ENCODE assay signal across 13 cellular contexts in the genomic region with DNA sequence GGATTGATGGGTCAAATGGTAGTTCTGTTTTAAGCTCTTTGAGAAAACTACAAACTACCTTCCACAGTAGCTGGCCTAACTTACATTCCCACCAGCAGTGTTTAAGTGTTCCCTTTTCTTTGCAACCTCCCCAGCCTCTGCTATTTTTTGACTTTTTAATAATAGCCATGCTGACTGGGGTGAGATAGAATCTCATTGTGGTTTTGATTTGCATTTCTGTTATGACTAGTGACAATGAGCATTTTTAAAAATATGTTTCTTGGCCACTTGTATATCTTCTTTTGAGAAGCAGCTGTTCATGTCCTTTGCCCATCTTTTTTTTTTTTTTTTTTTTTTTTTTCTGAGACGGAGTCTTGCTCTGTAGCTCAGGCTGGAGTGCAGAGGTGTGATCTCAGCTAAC.
DNase-seq lines count a peak whose midpoint lies in the region; ATAC-seq and TF ChIP-seq lines count a peak whose summit lies in the region.
"Had no signal": no experiment of that assay in that cellular context is flagged by ENCODE, and none has a peak within 500 bp of the region (broad histone marks: within the 10 kb centered on the region; RNA-seq: fewer than 3 reads in every experiment).

No MANE protein-coding gene starts in this region.

- no peaks in the 10 kb centered on the region for H3K9me2 ChIP-seq in GM23248 (ENCODE audit: insufficient read depth)

- DNase-seq in GM23248 = peak; percentile 63
- DNase-seq in fibroblast of pulmonary artery (ENCODE audit: low read depth) = peak; percentile 47
- DNase-seq in AG08395 (ENCODE audit: low spot score) = no peak
- no peak for DNase-seq in NK-92 (lab: John Stamatoyannopoulos, UW; ENCODE audit: unreplicated experiment)
- DNase-seq in activated CD4-positive, alpha-beta T cell treated with anti-CD3 and anti-CD28 coated beads, Interleukin-2, amount 50 U/mL, for 4 hours = no peak
- DNase-seq in naive thymus-derived CD8-positive, alpha-beta T cell = no peak
- DNase-seq: activated T-cell treated with anti-CD3 and anti-CD28 coated beads, Interleukin-2, amount 50 U/mL, for 24 hours; COR-L47; cortex of kidney; heart right ventricle; NCI-H1436 had no signal

- no peak overlapping the region for H3K4me2 ChIP-seq in GM23248 (ENCODE audit: unreplicated experiment)

- no peak overlapping the region for H3K4me3 ChIP-seq in GM23248
- H3K4me3 ChIP-seq in fibroblast of pulmonary artery (replicated peaks; ENCODE audit: low read depth, low read length) = no peak overlapping the region
- H3K4me3 ChIP-seq: heart right ventricle had no signal

- peaks cover 1 to 8% (median 4%) of the 10 kb centered on the region in 5 donors for H3K27me3 Mint-ChIP-seq in naive thymus-derived CD8-positive, alpha-beta T cell
- H3K27me3 Mint-ChIP-seq: activated T-cell treated with anti-CD3 and anti-CD28 coated beads, Interleukin-2, amount 50 U/mL, for 24 hours had no signal

- H3K27me3 ChIP-seq in GM23248 (replicated peaks; ENCODE audit: insufficient read depth) = no peaks in the 10 kb centered on the region

- H3K79me2 ChIP-seq in GM23248 (ENCODE audit: insufficient read depth) = no peaks in the 10 kb centered on the region

- no peak overlapping the region for H3K27ac ChIP-seq in GM23248
- H3K27ac ChIP-seq: heart right ventricle had no signal

- peaks cover 0 to 4% (median 0%) of the 10 kb centered on the region in 9 donors for H3K9me3 Mint-ChIP-seq in naive thymus-derived CD8-positive, alpha-beta T cell
- H3K9me3 Mint-ChIP-seq: activated T-cell treated with anti-CD3 and anti-CD28 coated beads, Interleukin-2, amount 50 U/mL, for 24 hours had no signal

- H3F3A ChIP-seq in GM23248 (ENCODE audit: insufficient read depth) = peaks cover 6% of the 10 kb centered on the region

- H3K36me3 ChIP-seq in GM23248 (ENCODE audit: low read depth) = no peaks in the 10 kb centered on the region
- H3K36me3 ChIP-seq: heart right ventricle had no signal

- H3K36me3 Mint-ChIP-seq in naive thymus-derived CD8-positive, alpha-beta T cell = peaks cover 2 to 5% (median 3%) of the 10 kb centered on the region in 3 donors

- H3K9ac ChIP-seq in GM23248 = no peak overlapping the region

- in situ Hi-C loops in GM23248 (cut with MboI) = loop anchor here (10.0 kb wide), 1 partner anchor 155 kb away; a partner anchor contains a TSS

- H2AFZ ChIP-seq in GM23248 = no peak overlapping the region

- no peak for TF ChIP-seq CTCF in fibroblast of pulmonary artery (IDR thresholded peaks at IDR 0.05; ENCODE audit: low read length, missing control alignments)

- H4K20me1 ChIP-seq in GM23248 (ENCODE audit: insufficient read depth) = no peaks in the 10 kb centered on the region

- POLR2A ChIA-PET in naive thymus-derived CD8-positive, alpha-beta T cell (lab: Charles Lee) = no interaction called here

- no peak overlapping the region for H3K27ac Mint-ChIP-seq in naive thymus-derived CD8-positive, alpha-beta T cell
- H3K27ac Mint-ChIP-seq: activated T-cell treated with anti-CD3 and anti-CD28 coated beads, Interleukin-2, amount 50 U/mL, for 24 hours had no signal

- ATAC-seq in GM18867 (IDR thresholded peaks at IDR 0.05; ENCODE audit: unreplicated experiment) (peak; percentile 97), HG03442 (IDR thresholded peaks at IDR 0.05; ENCODE audit: unreplicated experiment) (peak; percentile 94)
- ATAC-seq in naive thymus-derived CD8-positive, alpha-beta T cell = no peak
- ATAC-seq: heart right ventricle had no signal

- WGBS in GM23248 (ENCODE audit: low coverage in 1 of 2, low lambda C conversion rate in 2 of 2, missing lambda C conversion rate in 2 of 2), 2 experiments = 26 to 43% methylated on average over 1 of the region's 1 CpG

- peaks cover 0 to 2% (median 0%) of the 10 kb centered on the region in 4 donors for H3K4me1 Mint-ChIP-seq in naive thymus-derived CD8-positive, alpha-beta T cell

- H3K4me3 Mint-ChIP-seq in naive thymus-derived CD8-positive, alpha-beta T cell = no peak overlapping the region
- H3K4me3 Mint-ChIP-seq: activated T-cell treated with anti-CD3 and anti-CD28 coated beads, Interleukin-2, amount 50 U/mL, for 24 hours had no signal

- no peaks in the 10 kb centered on the region for H3K9me3 ChIP-seq in GM23248 (ENCODE audit: low read depth)
- H3K9me3 ChIP-seq: heart right ventricle had no signal

- peaks cover 24% of the 10 kb centered on the region for H3K4me1 ChIP-seq in GM23248 (ENCODE audit: insufficient read depth)

Comparison
In these comparisons a context has a peak if more than half of its experiments do, and no peak if none do; other contexts are left out.
1. ATAC-seq: peak in GM18867 (single experiment) and HG03442 (single experiment); none in naive thymus-derived CD8-positive, alpha-beta T cell (0 of 2).
2. DNase-seq: peak in GM23248 (single experiment) and fibroblast of pulmonary artery (single experiment); none in AG08395 (single experiment), NK-92 (single experiment), activated CD4-positive, alpha-beta T cell treated with anti-CD3 and anti-CD28 coated beads, Interleukin-2, amount 50 U/mL, for 4 hours (0 of 2) and naive thymus-derived CD8-positive, alpha-beta T cell (0 of 10).